In genomic region chr12:124456652-124457152, GRCh38 we compare ENCODE assay signal across 8 cellular contexts.
DNase-seq lines count a peak whose midpoint lies in the region; ATAC-seq lines count a peak whose summit lies in the region.

No MANE protein-coding gene starts in this region.

- H3K4me1 ChIP-seq in naive thymus-derived CD4-positive, alpha-beta T cell (ENCODE audit: control insufficient read depth in 2 of 2, insufficient read depth in 2 of 2, low read length in 2 of 2): peaks cover 42 to 60% of the 10 kb centered on the region in 2 donors

- intact Hi-C loops in naive thymus-derived CD4-positive, alpha-beta T cell (cut with micrococcal nuclease): loop anchor here (1.0 to 10.0 kb wide), 5 partner anchors 10 to 318 kb away; partner anchors contain the start of gene NCOR2 (in 1 of the 2)

- peaks cover 0 to 22% (median 0%) of the 10 kb centered on the region in 3 experiments for H3K36me3 ChIP-seq in naive thymus-derived CD4-positive, alpha-beta T cell (ENCODE audit: control insufficient read depth in 2 of 3, insufficient read depth in 3 of 3, low read length in 3 of 3)

- peaks cover 0 to 5% (median 0%) of the 10 kb centered on the region in 11 donors for H3K9me3 Mint-ChIP-seq in naive thymus-derived CD4-positive, alpha-beta T cell

- H3K4me1 Mint-ChIP-seq in naive thymus-derived CD4-positive, alpha-beta T cell: peaks cover 19 to 54% (median 48%) of the 10 kb centered on the region in 7 donors

- CTCF ChIA-PET in naive thymus-derived CD4-positive, alpha-beta T cell (lab: Charles Lee): interaction anchor here (1.2 kb wide), 1 partner anchor 37 kb away, joined by 3 read pairs; no protein-coding TSS in a partner anchor

- ATAC-seq in HG02798 (IDR thresholded peaks at IDR 0.05; ENCODE audit: poor library complexity, unreplicated experiment) (peak; percentile 25), GM18519 (IDR thresholded peaks at IDR 0.05; ENCODE audit: low FRiP score, unreplicated experiment) (no peak), HG03139 (IDR thresholded peaks at IDR 0.05; ENCODE audit: unreplicated experiment) (no peak)
- ATAC-seq in naive thymus-derived CD4-positive, alpha-beta T cell: no peak

- H3K27me3 ChIP-seq in naive thymus-derived CD4-positive, alpha-beta T cell (ENCODE audit: control insufficient read depth in 2 of 2, insufficient read depth in 2 of 2, low read length in 2 of 2): no peaks in the 10 kb centered on the region

- H3K36me3 Mint-ChIP-seq in naive thymus-derived CD4-positive, alpha-beta T cell: peaks cover 9 to 31% (median 13%) of the 10 kb centered on the region in 5 donors

- H3K4me3 Mint-ChIP-seq in naive thymus-derived CD4-positive, alpha-beta T cell: peak overlapping the region; percentile 68 to 87 (median 82)

- no peaks in the 10 kb centered on the region for H3K27me3 Mint-ChIP-seq in naive thymus-derived CD4-positive, alpha-beta T cell

- DNase-seq in GDM1 (lab: John Stamatoyannopoulos, UW) (peak; percentile 61), activated gamma-delta T cell (lab: John Stamatoyannopoulos, UW) (peak; percentile 53), cerebellar cortex (ENCODE audit: low spot score) (no peak), NCI-H1436 treated with DMSO at 0.1 percent for 48 hours (lab: John Stamatoyannopoulos, UW) (no peak)
- peak in 5 of 9 donors; percentile 19 to 29 (median 19) for DNase-seq in naive thymus-derived CD4-positive, alpha-beta T cell

- peak overlapping the region in 8 of 9 donors; percentile 15 to 92 (median 78) for H3K27ac Mint-ChIP-seq in naive thymus-derived CD4-positive, alpha-beta T cell

- no peaks in the 10 kb centered on the region for H3K9me3 ChIP-seq in naive thymus-derived CD4-positive, alpha-beta T cell (ENCODE audit: control insufficient read depth in 2 of 3, low read length in 3 of 3)

- peak overlapping the region; percentile 72 for H3K4me3 ChIP-seq in naive thymus-derived CD4-positive, alpha-beta T cell (ENCODE audit: low read length)

- peak overlapping the region; percentile 75 for H3K27ac ChIP-seq in naive thymus-derived CD4-positive, alpha-beta T cell (ENCODE audit: low read depth, low read length)

- POLR2A ChIA-PET in naive thymus-derived CD4-positive, alpha-beta T cell (lab: Charles Lee): no interaction called here

Comparison
In these comparisons a context has a peak if more than half of its experiments do, and no peak if none do; other contexts are left out.
1. DNase-seq: peak in GDM1 (single experiment), activated gamma-delta T cell (single experiment) and naive thymus-derived CD4-positive, alpha-beta T cell (5 of 9); none in cerebellar cortex (single experiment) and NCI-H1436 treated with DMSO at 0.1 percent for 48 hours (single experiment).